Comparison of ENCODE assay signal across 2 cellular contexts in genomic region chr6:31125162-31125561, GRCh38.
TF ChIP-seq lines count a peak whose summit lies in the region.

No MANE protein-coding gene starts in this region.

TF ChIP-seq in A549, 52 proteins besides CTCF, POLR2A, EP300 and RAD21:
- TF ChIP-seq PBX3 (IDR thresholded peaks at IDR 0.05): no peak
- no peak for TF ChIP-seq RFX5 (IDR thresholded peaks at IDR 0.05)
- TF ChIP-seq ZSCAN20 (CRISPR knock-in tag; IDR thresholded peaks at IDR 0.05): no peak
- no peak for TF ChIP-seq BHLHE40 (IDR thresholded peaks at IDR 0.05; ENCODE audit: low read depth, low read length)
- TF ChIP-seq ZNF302 (CRISPR knock-in tag; IDR thresholded peaks at IDR 0.05): no peak
- TF ChIP-seq CBX2 (IDR thresholded peaks at IDR 0.05; ENCODE audit: borderline replicate concordance, low read depth): no peak
TF ChIP-seq in A549: peak in this region for 0.

TF ChIP-seq in H1, 55 proteins besides CTCF, POLR2A, EP300 and RAD21:
- TF ChIP-seq SUZ12 (IDR thresholded peaks at IDR 0.05; ENCODE audit: low read length): no peak
